In genomic region chr6:33390767-33391277, GRCh38 we compare ENCODE assay signal across 8 cellular contexts. TPM values are rescaled to one million over a fixed set of nuclear protein-coding genes. Genes with fewer than 3 reads are reported as not detected.
A peak's percentile ranks its signal among the peaks of the same experiment; 100 is the strongest.
DNase-seq lines count a peak whose midpoint lies in the region; ATAC-seq and TF ChIP-seq lines count a peak whose summit lies in the region.

No MANE protein-coding gene starts in this region.

- H3K27ac Mint-ChIP-seq in activated CD8-positive, alpha-beta memory T cell treated with anti-CD3 and anti-CD28 coated beads, Interleukin-2, amount 10 ng/mL, durations not matched to agents 7 days and 5 days: peak overlapping the region; percentile 95
- peak overlapping the region; percentile 96 for H3K27ac Mint-ChIP-seq in activated naive CD8-positive, alpha-beta T cell treated with anti-CD3 and anti-CD28 coated beads for 36 hours

- H3K9me3 ChIP-seq in thoracic aorta: no peaks in the 10 kb centered on the region

- no peak for TF ChIP-seq CTCF in thoracic aorta (IDR thresholded peaks at IDR 0.05)

- H3K36me3 Mint-ChIP-seq in activated CD8-positive, alpha-beta memory T cell treated with anti-CD3 and anti-CD28 coated beads, Interleukin-2, amount 10 ng/mL, durations not matched to agents 7 days and 5 days: peaks cover 27% of the 10 kb centered on the region
- H3K36me3 Mint-ChIP-seq in activated naive CD8-positive, alpha-beta T cell treated with anti-CD3 and anti-CD28 coated beads for 36 hours: peaks cover 23% of the 10 kb centered on the region

- CTCF ChIA-PET in activated CD8-positive, alpha-beta memory T cell treated with anti-CD3 and anti-CD28 coated beads, Interleukin-2, amount 10 ng/mL, durations not matched to agents 7 days and 5 days (lab: Charles Lee): interaction anchor here (0.7 to 2.0 kb wide), 22 partner anchors 10 to 306 kb away, joined by 3 to 18 read pairs (median 4); partner anchors contain the start of genes B3GALT4, BAK1, RGL2 and RPS18

- H3K4me1 ChIP-seq in thoracic aorta (ENCODE audit: control insufficient read depth in 1 of 2, low read depth in 2 of 2): peaks cover 6 to 12% of the 10 kb centered on the region in 2 donors

- ATAC-seq in activated CD8-positive, alpha-beta memory T cell treated with anti-CD3 and anti-CD28 coated beads, Interleukin-2, amount 10 ng/mL, durations not matched to agents 7 days and 5 days: no peak
- peak; percentile 0 for ATAC-seq in thoracic aorta (ENCODE audit: insufficient number of reproducible peaks, low FRiP score, low read depth)
- no peak for ATAC-seq in HG02981 (IDR thresholded peaks at IDR 0.05; ENCODE audit: unreplicated experiment)

- H3K9me3 Mint-ChIP-seq in activated CD8-positive, alpha-beta memory T cell treated with anti-CD3 and anti-CD28 coated beads, Interleukin-2, amount 10 ng/mL, durations not matched to agents 7 days and 5 days (ENCODE audit: low read depth): no peaks in the 10 kb centered on the region
- no peaks in the 10 kb centered on the region for H3K9me3 Mint-ChIP-seq in activated naive CD8-positive, alpha-beta T cell treated with anti-CD3 and anti-CD28 coated beads for 36 hours

- H3K4me3 Mint-ChIP-seq in activated CD8-positive, alpha-beta memory T cell treated with anti-CD3 and anti-CD28 coated beads, Interleukin-2, amount 10 ng/mL, durations not matched to agents 7 days and 5 days: peak overlapping the region; percentile 99
- peak overlapping the region; percentile 88 for H3K4me3 Mint-ChIP-seq in activated naive CD8-positive, alpha-beta T cell treated with anti-CD3 and anti-CD28 coated beads for 36 hours

- H3K27ac ChIP-seq in layer of hippocampus (ENCODE audit: low read depth, low read length) (peak overlapping the region; percentile 93), thoracic aorta (peak overlapping the region; percentile 93 to 94)

- peak overlapping the region; percentile 61 for H3K4me3 ChIP-seq in thoracic aorta

- in situ Hi-C loops in KBM-7 (cut with MboI; ENCODE audit: low pct_unique_long_range_greater_than_20kb, low sequenced_read_pairs): no loop called here

- DNase-seq in activated CD8-positive, alpha-beta memory T cell treated with anti-CD3 and anti-CD28 coated beads, Interleukin-2, amount 10 ng/mL, durations not matched to agents 7 days and 5 days: no peak
- no peak for DNase-seq in activated CD8-positive, alpha-beta memory T cell treated with anti-CD3 and anti-CD28 coated beads for 24 hours
- DNase-seq in activated naive CD8-positive, alpha-beta T cell treated with anti-CD3 and anti-CD28 coated beads for 36 hours: no peak
- DNase-seq in thoracic aorta (ENCODE audit: low spot score) (no peak), KBM-7 (no peak), mucosa of gallbladder (ENCODE audit: low spot score) (no peak)

- H3K27me3 Mint-ChIP-seq in activated CD8-positive, alpha-beta memory T cell treated with anti-CD3 and anti-CD28 coated beads, Interleukin-2, amount 10 ng/mL, durations not matched to agents 7 days and 5 days: no peaks in the 10 kb centered on the region
- H3K27me3 Mint-ChIP-seq in activated naive CD8-positive, alpha-beta T cell treated with anti-CD3 and anti-CD28 coated beads for 36 hours: no peaks in the 10 kb centered on the region

- H3K36me3 ChIP-seq in thoracic aorta: no peaks in the 10 kb centered on the region

- H3K27me3 ChIP-seq in layer of hippocampus (ENCODE audit: control insufficient read depth, insufficient read depth, low read length) (no peaks in the 10 kb centered on the region), thoracic aorta (replicated peaks; ENCODE audit: insufficient read depth) (no peaks in the 10 kb centered on the region)

- peaks cover 38% of the 10 kb centered on the region for H3K4me1 Mint-ChIP-seq in activated CD8-positive, alpha-beta memory T cell treated with anti-CD3 and anti-CD28 coated beads, Interleukin-2, amount 10 ng/mL, durations not matched to agents 7 days and 5 days
- peaks cover 30% of the 10 kb centered on the region for H3K4me1 Mint-ChIP-seq in activated naive CD8-positive, alpha-beta T cell treated with anti-CD3 and anti-CD28 coated beads for 36 hours

RNA-seq across cellular contexts. Expression of gene KIFC1, which starts 0.8 kb away (rescaled TPM):
- total RNA-seq in activated CD8-positive, alpha-beta memory T cell treated with anti-CD3 and anti-CD28 coated beads, Interleukin-2, amount 10 ng/mL, durations not matched to agents 7 days and 5 days: 100 to 1,000 TPM; 133 to 187 TPM
- 10 to 100 TPM; 74.1 to 76.9 TPM for total RNA-seq in activated naive CD8-positive, alpha-beta T cell treated with anti-CD3 and anti-CD28 coated beads for 36 hours
- total RNA-seq in thoracic aorta (under 1 TPM; 0.81 to 0.85 TPM), mucosa of gallbladder (2.1 TPM)

RNA-seq across cellular contexts. Expression of gene PHF1, which starts 20.0 kb away (rescaled TPM):
- 10 to 100 TPM; 26.1 to 36.0 TPM for total RNA-seq in activated CD8-positive, alpha-beta memory T cell treated with anti-CD3 and anti-CD28 coated beads, Interleukin-2, amount 10 ng/mL, durations not matched to agents 7 days and 5 days
- 10 to 100 TPM; 23.5 to 26.0 TPM for total RNA-seq in activated naive CD8-positive, alpha-beta T cell treated with anti-CD3 and anti-CD28 coated beads for 36 hours
- 100 to 1,000 TPM in 1 of 2 donors, 10 to 100 TPM in 1; 82.0 to 104 TPM for total RNA-seq in thoracic aorta
- total RNA-seq in mucosa of gallbladder: 82.3 TPM

RNA-seq across cellular contexts. Expression of gene CUTA, which starts 27.1 kb away (rescaled TPM):
- 100 to 1,000 TPM; 196 to 197 TPM for total RNA-seq in activated CD8-positive, alpha-beta memory T cell treated with anti-CD3 and anti-CD28 coated beads, Interleukin-2, amount 10 ng/mL, durations not matched to agents 7 days and 5 days
- total RNA-seq in activated naive CD8-positive, alpha-beta T cell treated with anti-CD3 and anti-CD28 coated beads for 36 hours: 100 to 1,000 TPM; 125 to 126 TPM
- total RNA-seq in thoracic aorta (100 to 1,000 TPM in 1 of 2 donors, 10 to 100 TPM in 1; 60.3 to 207 TPM), mucosa of gallbladder (238 TPM)

RNA-seq across cellular contexts. Expression of gene SYNGAP1, which starts 29.0 kb away (rescaled TPM):
- total RNA-seq in activated CD8-positive, alpha-beta memory T cell treated with anti-CD3 and anti-CD28 coated beads, Interleukin-2, amount 10 ng/mL, durations not matched to agents 7 days and 5 days: 10 to 100 TPM; 24.1 to 39.8 TPM
- total RNA-seq in activated naive CD8-positive, alpha-beta T cell treated with anti-CD3 and anti-CD28 coated beads for 36 hours: 10 to 100 TPM; 26.4 to 29.3 TPM
- 10 to 100 TPM; 16.2 to 24.6 TPM for total RNA-seq in thoracic aorta
- 31.0 TPM for total RNA-seq in mucosa of gallbladder

Comparison
In these comparisons a context has a peak if more than half of its experiments do, and no peak if none do; other contexts are left out.
1. RNA of gene KIFC1, which starts 0.8 kb away (total RNA-seq): 133 to 187 TPM in activated CD8-positive, alpha-beta memory T cell treated with anti-CD3 and anti-CD28 coated beads, Interleukin-2, amount 10 ng/mL, durations not matched to agents 7 days and 5 days and 74.1 to 76.9 TPM in activated naive CD8-positive, alpha-beta T cell treated with anti-CD3 and anti-CD28 coated beads for 36 hours; 2.1 TPM in mucosa of gallbladder (single experiment) and 0.81 to 0.85 TPM in thoracic aorta; every median in the first group is over 10 times any median in the second.